19 cellular contexts compared by ENCODE assay signal in genomic region chr2:12778369-12778768, GRCh38.
"Had no signal": no experiment of that assay in that cellular context is flagged by ENCODE, and none has a peak within 500 bp of the region (broad histone marks: within the 10 kb centered on the region; RNA-seq: fewer than 3 reads in every experiment).

No MANE protein-coding gene starts in this region.

- H3K4me3 ChIP-seq: mucosa of descending colon, pancreas, tibial artery, vagina had no signal

- H3K27me3 ChIP-seq: pancreas, tibial artery, vagina had no signal

- H3K27me3 Mint-ChIP-seq: activated CD4-positive, alpha-beta memory T cell treated with anti-CD3 and anti-CD28 coated beads for 36 hours; effector memory CD8-positive, alpha-beta T cell had no signal

- ATAC-seq: effector memory CD8-positive, alpha-beta T cell; left ventricle myocardium superior; mucosa of descending colon; pancreas; T-cell had no signal

- H3K36me3 Mint-ChIP-seq: activated CD4-positive, alpha-beta memory T cell treated with anti-CD3 and anti-CD28 coated beads for 36 hours; activated naive CD8-positive, alpha-beta T cell; T-cell had no signal

- FAIRE-seq: keratinocyte, pancreas had no signal

- H3K27ac Mint-ChIP-seq: activated B cell treated with CpG ODN at 0.5 μM for 24 hours; activated CD4-positive, alpha-beta memory T cell treated with anti-CD3 and anti-CD28 coated beads for 36 hours; activated naive CD8-positive, alpha-beta T cell; effector memory CD8-positive, alpha-beta T cell; memory B cell; naive B cell; T-cell had no signal

- H3K4me1 ChIP-seq: pancreas, tibial artery, vagina had no signal

- H3K9me3 Mint-ChIP-seq: activated B cell treated with CpG ODN at 0.5 μM for 24 hours; activated CD4-positive, alpha-beta memory T cell treated with anti-CD3 and anti-CD28 coated beads for 36 hours; effector memory CD8-positive, alpha-beta T cell had no signal

- H3K9me3 ChIP-seq: mucosa of descending colon, pancreas, tibial artery, vagina had no signal

- H3K4me1 Mint-ChIP-seq: activated B cell treated with CpG ODN at 0.5 μM for 24 hours, naive B cell had no signal

- H3K36me3 ChIP-seq: pancreas, tibial artery, vagina had no signal

- DNase-seq: activated B cell treated with CpG ODN at 0.5 μM for 24 hours; activated CD4-positive, alpha-beta memory T cell treated with anti-CD3 and anti-CD28 coated beads for 36 hours; activated CD4-positive, alpha-beta T cell treated with anti-CD3 and anti-CD28 coated beads for 4 hours; activated T-cell treated with anti-CD3 and anti-CD28 coated beads for 4 hours; amniotic stem cell; caudate nucleus; effector memory CD8-positive, alpha-beta T cell; foreskin fibroblast; left ventricle myocardium superior; mucosa of descending colon; naive B cell; pancreas; stimulated activated naive CD4-positive, alpha-beta T cell; T-cell; tibial artery had no signal

- H3K27ac ChIP-seq: pancreas, tibial artery, vagina had no signal

- H3K4me3 Mint-ChIP-seq: activated B cell treated with CpG ODN at 0.5 μM for 24 hours; activated CD4-positive, alpha-beta memory T cell treated with anti-CD3 and anti-CD28 coated beads for 36 hours; activated naive CD8-positive, alpha-beta T cell; effector memory CD8-positive, alpha-beta T cell; memory B cell; T-cell had no signal
